Comparison of ENCODE assay signal across 12 cellular contexts in the genomic region with DNA sequence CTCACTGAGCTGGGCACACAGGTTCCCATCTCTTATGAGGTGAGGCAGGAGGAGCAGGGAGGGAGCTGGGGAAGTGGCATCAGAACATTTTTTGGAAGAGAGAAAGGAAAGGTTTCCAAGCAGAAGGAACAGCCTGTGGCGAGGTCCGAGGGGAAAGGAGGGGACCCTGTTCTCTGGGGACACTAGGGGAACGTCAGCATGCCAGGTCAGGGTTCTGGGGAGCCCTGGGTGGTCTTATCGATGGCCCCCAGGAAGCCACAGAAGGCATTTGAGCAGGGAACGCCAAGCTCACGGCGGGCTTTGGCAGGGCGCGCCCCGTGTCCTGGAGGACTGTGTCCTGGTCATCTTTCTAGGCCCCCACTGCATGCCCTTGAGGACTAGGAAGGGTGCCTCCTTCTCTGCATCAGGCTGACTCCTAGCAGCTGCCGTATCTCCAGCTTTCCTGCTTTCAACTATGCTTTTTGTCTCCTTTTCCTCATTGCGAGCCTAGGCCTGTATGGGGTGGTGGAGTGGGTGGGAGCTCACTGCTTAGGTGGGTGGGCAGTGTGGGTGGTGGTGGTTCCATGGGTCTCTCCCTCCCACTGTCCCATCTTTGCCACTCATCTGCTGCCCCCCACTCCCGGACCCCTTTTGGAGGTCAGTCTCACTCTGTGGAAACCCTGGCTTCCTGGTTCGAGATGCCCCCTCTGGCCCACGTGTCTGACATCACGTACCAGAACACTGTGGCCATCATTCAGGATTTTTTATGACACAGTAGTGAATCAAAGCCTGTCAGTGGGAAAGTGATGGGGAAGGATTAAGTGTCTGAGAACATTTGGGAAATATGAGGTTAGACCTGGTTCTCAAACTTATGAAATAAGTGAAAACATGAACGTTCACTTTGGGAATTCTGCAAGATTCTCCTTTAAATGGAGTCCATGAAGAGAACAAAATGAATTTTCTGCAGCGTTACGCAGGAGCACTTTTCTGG.
"Had no signal": no experiment of that assay in that cellular context is flagged by ENCODE, and none has a peak within 500 bp of the region (broad histone marks: within the 10 kb centered on the region; RNA-seq: fewer than 3 reads in every experiment).

No MANE protein-coding gene starts in this region.

- DNase-seq: activated CD4-positive, alpha-beta T cell treated with anti-CD3 and anti-CD28 coated beads for 4 hours; activated CD8-positive, alpha-beta memory T cell treated with anti-CD3 and anti-CD28 coated beads, Interleukin-2, amount 50 U/mL, for 4 hours; activated CD8-positive, alpha-beta T cell treated with anti-CD3 and anti-CD28 coated beads for 36 hours; activated T-cell treated with anti-CD3 and anti-CD28 coated beads, Interleukin-2, amount 50 U/mL, for 72 hours; effector CD8-positive, alpha-beta T cell; naive B cell; sigmoid colon; stimulated activated CD4-positive, alpha-beta T cell treated with anti-CD3 and anti-CD28 coated beads, Interleukin-4, amount 100 ng/mL, for 1 hour; WERI-Rb-1 had no signal

- H3K27ac ChIP-seq: coronary artery, epithelial cell of prostate, gastroesophageal sphincter, WERI-Rb-1 had no signal

- H3K4me3 Mint-ChIP-seq: activated CD8-positive, alpha-beta T cell treated with anti-CD3 and anti-CD28 coated beads for 36 hours; activated T-cell treated with anti-CD3 and anti-CD28 coated beads, Interleukin-2, amount 50 U/mL, for 72 hours had no signal

- H3K9me3 ChIP-seq: gastroesophageal sphincter, sigmoid colon had no signal

- H3K27me3 Mint-ChIP-seq: activated CD8-positive, alpha-beta T cell treated with anti-CD3 and anti-CD28 coated beads for 36 hours; naive B cell had no signal

- H3K36me3 Mint-ChIP-seq: naive B cell had no signal

- H3K4me3 ChIP-seq: coronary artery, gastroesophageal sphincter, sigmoid colon had no signal

- H3K27ac Mint-ChIP-seq: activated CD8-positive, alpha-beta T cell treated with anti-CD3 and anti-CD28 coated beads for 36 hours; activated T-cell treated with anti-CD3 and anti-CD28 coated beads, Interleukin-2, amount 50 U/mL, for 72 hours had no signal

- H3K27me3 ChIP-seq: gastroesophageal sphincter, sigmoid colon had no signal

- ATAC-seq: activated CD8-positive, alpha-beta T cell treated with anti-CD3 and anti-CD28 coated beads for 36 hours; activated T-cell treated with anti-CD3 and anti-CD28 coated beads, Interleukin-2, amount 50 U/mL, for 72 hours; gastroesophageal sphincter had no signal

- H3K36me3 ChIP-seq: gastroesophageal sphincter, sigmoid colon, WERI-Rb-1 had no signal
